8 cellular contexts compared by ENCODE assay signal in genomic region chr12:104790296-104791125, GRCh38.
A peak's percentile ranks its signal among the peaks of the same experiment; 100 is the strongest.
DNase-seq lines count a peak whose midpoint lies in the region; ATAC-seq, FAIRE-seq and TF ChIP-seq lines count a peak whose summit lies in the region.

No MANE protein-coding gene starts in this region.

- H3K4me1 Mint-ChIP-seq in astrocyte (ENCODE audit: low read depth, unreplicated experiment): peaks cover 10% of the 10 kb centered on the region
- H3K4me1 Mint-ChIP-seq in immature natural killer cell: peaks cover 4 to 7% of the 10 kb centered on the region in 2 donors

- H3K4me2 ChIP-seq in astrocyte (ENCODE audit: low read length): no peak overlapping the region

- no peaks in the 10 kb centered on the region for H3K27me3 ChIP-seq in astrocyte (ENCODE audit: insufficient read depth, low read length)

- H3K36me3 Mint-ChIP-seq in astrocyte (ENCODE audit: low read depth, unreplicated experiment): no peaks in the 10 kb centered on the region
- H3K36me3 Mint-ChIP-seq in immature natural killer cell: no peaks in the 10 kb centered on the region

- TF ChIP-seq CTCF in RWPE1 (conservative IDR thresholded peaks at IDR 0.05; ENCODE audit: low read depth) (peak; percentile 54), astrocyte (IDR thresholded peaks at IDR 0.05; ENCODE audit: insufficient read depth, low read depth, low read length) (peak; percentile 47)

- peaks cover 11% of the 10 kb centered on the region for H3K4me1 ChIP-seq in astrocyte (ENCODE audit: insufficient read depth, low read length)

- H3K9me3 Mint-ChIP-seq in astrocyte (ENCODE audit: unreplicated experiment) (no peaks in the 10 kb centered on the region), immature natural killer cell (no peaks in the 10 kb centered on the region)

- no peaks in the 10 kb centered on the region for H3K36me3 ChIP-seq in astrocyte (ENCODE audit: insufficient read depth, low read length)

- no peak overlapping the region for H2AFZ ChIP-seq in astrocyte (ENCODE audit: low read depth, low read length)

- H3K9me3 ChIP-seq in astrocyte (ENCODE audit: insufficient read depth, low read depth, low read length): no peaks in the 10 kb centered on the region

- FAIRE-seq in astrocyte (lab: Jason Lieb, UNC): no peak

- H3K79me2 ChIP-seq in astrocyte (ENCODE audit: insufficient read depth, low read length): no peaks in the 10 kb centered on the region

- H3K27ac ChIP-seq in RWPE1 (no peak overlapping the region), astrocyte (ENCODE audit: low read depth, low read length) (no peak overlapping the region)

- H3K27me3 Mint-ChIP-seq in astrocyte (ENCODE audit: low read depth, unreplicated experiment): no peaks in the 10 kb centered on the region
- H3K27me3 Mint-ChIP-seq in immature natural killer cell (ENCODE audit: low read depth in 3 of 3): peaks cover 0 to 1% (median 0%) of the 10 kb centered on the region in 3 donors

- H3K27ac Mint-ChIP-seq in astrocyte (ENCODE audit: unreplicated experiment) (no peak overlapping the region), immature natural killer cell (no peak overlapping the region)

- ATAC-seq in GM19023 (IDR thresholded peaks at IDR 0.05; ENCODE audit: unreplicated experiment): peak; percentile 50

- CTCF ChIA-PET in RWPE1 (lab: Yijun Ruan, JAX): interaction anchor here (0.6 to 1.3 kb wide), 7 partner anchors 9 to 591 kb away, joined by 3 to 4 read pairs (median 3); no protein-coding TSS in a partner anchor

- no peak overlapping the region for H3K4me3 Mint-ChIP-seq in astrocyte (ENCODE audit: unreplicated experiment)
- H3K4me3 Mint-ChIP-seq in immature natural killer cell: peak overlapping the region in 2 of 5 donors; percentile 38 to 54

- DNase-seq in RWPE1 (ENCODE audit: low spot score): peak; percentile 12
- no peak for DNase-seq in astrocyte (ENCODE audit: low read depth)
- DNase-seq in immature natural killer cell: peak; percentile 17 to 33 (median 30)
- peak; percentile 19 to 46 for DNase-seq in stimulated activated CD4-positive, alpha-beta T cell treated with anti-CD3 and anti-CD28 coated beads, Interleukin-4, amount 100 ng/mL, for 4 hours
- no peak for DNase-seq in NCI-H446 treated with DMSO at 0.1 percent for 48 hours (lab: John Stamatoyannopoulos, UW)
- no peak for DNase-seq in NCI-H524 treated with DMSO at 0.1 percent for 48 hours (lab: John Stamatoyannopoulos, UW)
- DNase-seq in NCI-H526 treated with DMSO at 0.1 percent for 48 hours (lab: John Stamatoyannopoulos, UW): no peak

- H4K20me1 ChIP-seq in astrocyte (ENCODE audit: insufficient read depth, low read length): no peaks in the 10 kb centered on the region

- no peak overlapping the region for H3K9ac ChIP-seq in astrocyte (ENCODE audit: low read length)

- H3K4me3 ChIP-seq in astrocyte (ENCODE audit: insufficient read depth, low read depth, low read length): no peak overlapping the region

- POLR2A ChIA-PET in RWPE1 (lab: Yijun Ruan, JAX; ENCODE audit: low non-redundant PET): no interaction called here

Comparison
In these comparisons a context has a peak if more than half of its experiments do, and no peak if none do; other contexts are left out.
1. DNase-seq: peak in RWPE1 (single experiment), immature natural killer cell (3 of 3) and stimulated activated CD4-positive, alpha-beta T cell treated with anti-CD3 and anti-CD28 coated beads, Interleukin-4, amount 100 ng/mL, for 4 hours (2 of 2); none in astrocyte (single experiment), NCI-H446 treated with DMSO at 0.1 percent for 48 hours (single experiment), NCI-H524 treated with DMSO at 0.1 percent for 48 hours (single experiment) and NCI-H526 treated with DMSO at 0.1 percent for 48 hours (single experiment).